In genomic region chr17:4733073-4733531, GRCh38 we compare ENCODE assay signal across 12 cellular contexts. TPM values are rescaled to one million over a fixed set of nuclear protein-coding genes. Genes with fewer than 3 reads are reported as not detected.
DNase-seq lines count a peak whose midpoint lies in the region; ATAC-seq, FAIRE-seq and TF ChIP-seq lines count a peak whose summit lies in the region.
"Had no signal": no experiment of that assay in that cellular context is flagged by ENCODE, and none has a peak within 500 bp of the region (broad histone marks: within the 10 kb centered on the region; RNA-seq: fewer than 3 reads in every experiment).

No MANE protein-coding gene starts in this region.

- H3K27me3 ChIP-seq in left ventricle myocardium inferior (ENCODE audit: low read depth): peaks cover under 1% of the 10 kb centered on the region
- H3K27me3 ChIP-seq in heart right ventricle: peaks cover 0 to 10% (median 0%) of the 10 kb centered on the region in 7 donors
- H3K27me3 ChIP-seq in upper lobe of left lung: no peaks in the 10 kb centered on the region
- no peaks in the 10 kb centered on the region for H3K27me3 ChIP-seq in pancreas
- no peaks in the 10 kb centered on the region for H3K27me3 ChIP-seq in CD4-positive, alpha-beta memory T cell (ENCODE audit: insufficient read depth, low read length)

- DNase-seq in left ventricle myocardium inferior (no peak), heart right ventricle (no peak), OCI-M1 (lab: John Stamatoyannopoulos, UW) (peak; percentile 55), dermis blood vessel endothelial cell (peak; percentile 22), upper lobe of left lung (peak in 1 of 2 donors; percentile 66), pancreas (no peak)
- DNase-seq in CD4-positive, alpha-beta memory T cell: no peak
- DNase-seq: effector CD4-positive, alpha-beta T cell; left cardiac atrium had no signal

- TF ChIP-seq CTCF in left ventricle myocardium inferior (IDR thresholded peaks at IDR 0.05; ENCODE audit: borderline replicate concordance) (peak; percentile 19), heart right ventricle (IDR thresholded peaks at IDR 0.05) (peak in 2 of 9 donors; percentile 28 to 35), upper lobe of left lung (IDR thresholded peaks at IDR 0.05) (peak in 5 of 6 experiments; percentile 21 to 54 (median 41)), pancreas (IDR thresholded peaks at IDR 0.05) (peak in 1 of 4 donors; percentile 12)

- H3K27me3 Mint-ChIP-seq in CD4-positive, alpha-beta memory T cell: no peaks in the 10 kb centered on the region

- H3K36me3 ChIP-seq in left ventricle myocardium inferior (no peaks in the 10 kb centered on the region), heart right ventricle (peaks cover 0 to 27% (median 0%) of the 10 kb centered on the region in 9 donors), upper lobe of left lung (peaks cover 0 to 17% (median 9%) of the 10 kb centered on the region in 4 donors), pancreas (no peaks in the 10 kb centered on the region)
- H3K36me3 ChIP-seq in CD4-positive, alpha-beta memory T cell (ENCODE audit: insufficient read depth, low read length): peaks cover 4% of the 10 kb centered on the region

- CTCF ChIA-PET in CD4-positive, alpha-beta memory T cell (lab: Charles Lee; ENCODE audit: partially characterized antibody): interaction anchor here (1.1 to 3.1 kb wide), 6 partner anchors 18 to 149 kb away, joined by 3 to 28 read pairs (median 10); partner anchors contain the start of genes ARRB2 and GLTPD2

- H3K4me1 ChIP-seq in left ventricle myocardium inferior (peaks cover 14% of the 10 kb centered on the region), heart right ventricle (peaks cover 3 to 66% (median 15%) of the 10 kb centered on the region in 9 donors), upper lobe of left lung (peaks cover 13 to 33% (median 28%) of the 10 kb centered on the region in 4 donors), pancreas (peaks cover 0 to 8% (median 0%) of the 10 kb centered on the region in 3 donors)
- peaks cover 18% of the 10 kb centered on the region for H3K4me1 ChIP-seq in CD4-positive, alpha-beta memory T cell (ENCODE audit: insufficient read depth, low read length)

- H3K4me1 Mint-ChIP-seq in CD4-positive, alpha-beta memory T cell: peaks cover 9 to 32% (median 16%) of the 10 kb centered on the region in 4 donors

- 81 to 83% methylated on average over 6 of the region's 6 CpGs for WGBS in heart right ventricle, 2 donors
- WGBS in upper lobe of left lung, 2 donors: 75 to 81% methylated on average over 6 of the region's 6 CpGs
- 83 to 90% methylated on average over 6 of the region's 6 CpGs for WGBS in pancreas, 2 donors

- intact Hi-C loops in left ventricle myocardium inferior (cut with micrococcal nuclease): no loop called here
- intact Hi-C loops in heart right ventricle (cut with DNase I): loop anchor here in 9 of 10 donors (5.0 to 10.0 kb wide), 5 partner anchors 52 to 154 kb away; partner anchors contain the start of genes GLTPD2 (in 6 of the 9) and VMO1 (in 6 of the 9)
- intact Hi-C loops in pancreas (cut with DNase I): loop anchor here in 1 of 3 donors (10.0 kb wide), 2 partner anchors 52 to 162 kb away; partner anchors contain the start of genes C17orf107, GLTPD2 and VMO1
- intact Hi-C loops in CD4-positive, alpha-beta memory T cell (cut with micrococcal nuclease): loop anchor here (5.0 kb wide), 1 partner anchor 209 kb away; the partner anchor contains the start of genes RNF167 and SLC25A11

- POLR2A ChIA-PET in CD4-positive, alpha-beta memory T cell (lab: Charles Lee; ENCODE audit: partially characterized antibody): interaction anchor here (3.9 kb wide), 1 partner anchor 20 kb away, joined by 52 read pairs; the partner anchor contains the start of gene ARRB2

- H3K36me3 Mint-ChIP-seq in CD4-positive, alpha-beta memory T cell: peaks cover 0 to 4% of the 10 kb centered on the region in 2 donors
- H3K36me3 Mint-ChIP-seq: WTC11 had no signal

- peak in 1 of 4 donors; percentile 37 for TF ChIP-seq POLR2A in upper lobe of left lung (IDR thresholded peaks at IDR 0.05)

- H3K4me3 ChIP-seq in left ventricle myocardium inferior (no peak overlapping the region), heart right ventricle (no peak overlapping the region), upper lobe of left lung (no peak overlapping the region), pancreas (no peak overlapping the region)
- H3K4me3 ChIP-seq in CD4-positive, alpha-beta memory T cell (ENCODE audit: low read length in 2 of 2): no peak overlapping the region

- FAIRE-seq in pancreas (lab: Jason Lieb, UNC): no peak

- no peak overlapping the region for H3K27ac ChIP-seq in left ventricle myocardium inferior (replicated peaks)
- H3K27ac ChIP-seq in heart right ventricle: peak overlapping the region in 5 of 10 donors; percentile 15 to 90 (median 39)
- peak overlapping the region; percentile 64 to 80 (median 78) for H3K27ac ChIP-seq in upper lobe of left lung
- peak overlapping the region in 1 of 4 donors; percentile 46 for H3K27ac ChIP-seq in pancreas
- no peak overlapping the region for H3K27ac ChIP-seq in CD4-positive, alpha-beta memory T cell (ENCODE audit: low read depth, low read length)

- ATAC-seq in heart right ventricle: no peak
- peak in 1 of 2 donors; percentile 48 for ATAC-seq in upper lobe of left lung (ENCODE audit: low FRiP score in 2 of 2)
- no peak for ATAC-seq in pancreas
- ATAC-seq in GM19463 (IDR thresholded peaks at IDR 0.05; ENCODE audit: unreplicated experiment): no peak
- ATAC-seq: left cardiac atrium, WTC11 had no signal

- peak overlapping the region in 2 of 8 donors; percentile 51 to 67 for H3K4me3 Mint-ChIP-seq in CD4-positive, alpha-beta memory T cell
- H3K4me3 Mint-ChIP-seq: WTC11 had no signal

- H3K9me3 Mint-ChIP-seq in CD4-positive, alpha-beta memory T cell: no peaks in the 10 kb centered on the region
- H3K9me3 Mint-ChIP-seq: WTC11 had no signal

- H3K27ac Mint-ChIP-seq in CD4-positive, alpha-beta memory T cell: peak overlapping the region in 1 of 7 donors; percentile 90
- H3K27ac Mint-ChIP-seq: WTC11 had no signal

- H3K9me3 ChIP-seq in left ventricle myocardium inferior (replicated peaks) (no peaks in the 10 kb centered on the region), heart right ventricle (no peaks in the 10 kb centered on the region), upper lobe of left lung (no peaks in the 10 kb centered on the region), pancreas (no peaks in the 10 kb centered on the region)
- H3K9me3 ChIP-seq in CD4-positive, alpha-beta memory T cell (ENCODE audit: control insufficient read depth in 1 of 2, low read length in 2 of 2): no peaks in the 10 kb centered on the region

- no peak for TF ChIP-seq EP300 in upper lobe of left lung (IDR thresholded peaks at IDR 0.05)

RNA-seq across cellular contexts. Expression of gene MED11, which starts 1.9 kb away (rescaled TPM):
- 18.0 TPM for total RNA-seq in left ventricle myocardium inferior
- total RNA-seq in heart right ventricle: 10 to 100 TPM; 11.9 to 21.7 (median 17.5) TPM
- 10 to 100 TPM; 23.9 to 57.1 TPM for polyA plus RNA-seq in heart right ventricle
- total RNA-seq in dermis blood vessel endothelial cell: 12.1 TPM in 2 replicates
- 10 to 100 TPM; 18.4 to 33.4 (median 24.2) TPM for total RNA-seq in upper lobe of left lung
- total RNA-seq in pancreas: 10 to 100 TPM in 4 of 6 donors, 1 to 10 TPM in 2; 8.6 to 11.6 (median 10.7) TPM
- polyA plus RNA-seq in pancreas: 10 to 100 TPM; 26.0 to 31.1 TPM
- total RNA-seq in CD4-positive, alpha-beta memory T cell: 10 to 100 TPM; 31.7 to 35.4 TPM
- polyA plus RNA-seq in CD4-positive, alpha-beta memory T cell: 10 to 100 TPM; 37.5 to 54.0 TPM

RNA-seq across cellular contexts. Expression of gene ZMYND15, which starts 6.5 kb away (rescaled TPM):
- 0.08 TPM for total RNA-seq in left ventricle myocardium inferior
- 1 to 10 TPM in 1 of 10 donors, under 1 TPM in 8, not detected in 1; 0.15 to 2.1 (median 0.38) TPM for total RNA-seq in heart right ventricle
- under 1 TPM; 0.20 to 0.22 TPM for polyA plus RNA-seq in heart right ventricle
- 0.05 TPM in 1 of 2 replicates, not detected in the other for total RNA-seq in dermis blood vessel endothelial cell
- 10 to 100 TPM in 4 of 6 donors, 1 to 10 TPM in 2; 3.5 to 22.8 (median 11.9) TPM for total RNA-seq in upper lobe of left lung
- 1 to 10 TPM in 2 of 6 donors, under 1 TPM in 4; 0.39 to 3.2 (median 0.69) TPM for total RNA-seq in pancreas
- polyA plus RNA-seq in pancreas: 1 to 10 TPM; 1.6 to 3.0 TPM
- total RNA-seq in CD4-positive, alpha-beta memory T cell: under 1 TPM; 0.41 to 0.44 TPM
- under 1 TPM in 1 of 2 donors, not detected in 1; 0.15 TPM for polyA plus RNA-seq in CD4-positive, alpha-beta memory T cell
- total RNA-seq: M059J had no signal

RNA-seq across cellular contexts. Expression of gene CXCL16, which starts 6.6 kb away (rescaled TPM):
- 3.1 TPM for total RNA-seq in left ventricle myocardium inferior
- total RNA-seq in heart right ventricle: 10 to 100 TPM in 1 of 10 donors, 1 to 10 TPM in 9; 2.8 to 29.6 (median 4.2) TPM
- polyA plus RNA-seq in heart right ventricle: 1 to 10 TPM; 1.5 to 3.3 TPM
- 1.5 and 2.2 TPM in 2 replicates for total RNA-seq in dermis blood vessel endothelial cell
- total RNA-seq in upper lobe of left lung: 100 to 1,000 TPM in 3 of 6 donors, 10 to 100 TPM in 3; 62.9 to 281 (median 122) TPM
- total RNA-seq in pancreas: 10 to 100 TPM in 3 of 6 donors, 1 to 10 TPM in 3; 7.6 to 55.6 (median 10.0) TPM
- polyA plus RNA-seq in pancreas: 10 to 100 TPM in 1 of 2 donors, 1 to 10 TPM in 1; 7.9 to 12.9 TPM
- total RNA-seq in CD4-positive, alpha-beta memory T cell: 1 to 10 TPM; 3.2 to 3.4 TPM
- polyA plus RNA-seq in CD4-positive, alpha-beta memory T cell: 1 to 10 TPM; 1.8 to 3.8 TPM

RNA-seq across cellular contexts. Expression of gene ARRB2, which starts 22.7 kb away (rescaled TPM):
- total RNA-seq in left ventricle myocardium inferior (28.1 TPM), heart right ventricle (10 to 100 TPM; 10.8 to 53.5 (median 17.2) TPM), dermis blood vessel endothelial cell (6.6 and 9.6 TPM in 2 replicates), upper lobe of left lung (100 to 1,000 TPM in 5 of 6 donors, 10 to 100 TPM in 1; 67.3 to 336 (median 176) TPM), pancreas (10 to 100 TPM; 11.2 to 49.6 (median 15.1) TPM)
- polyA plus RNA-seq in heart right ventricle (10 to 100 TPM; 13.4 to 33.4 TPM), pancreas (10 to 100 TPM; 21.3 to 22.2 TPM)
- total RNA-seq in CD4-positive, alpha-beta memory T cell: 100 to 1,000 TPM; 340 to 341 TPM
- polyA plus RNA-seq in CD4-positive, alpha-beta memory T cell: 10 to 100 TPM; 54.5 to 56.7 TPM

RNA-seq across cellular contexts. Expression of gene PELP1, which starts 29.2 kb away (rescaled TPM):
- total RNA-seq in left ventricle myocardium inferior (37.1 TPM), heart right ventricle (10 to 100 TPM; 28.6 to 41.9 (median 35.2) TPM), dermis blood vessel endothelial cell (33.5 and 64.0 TPM in 2 replicates), upper lobe of left lung (10 to 100 TPM; 14.6 to 67.1 (median 34.2) TPM), pancreas (10 to 100 TPM; 15.9 to 31.2 (median 21.5) TPM)
- polyA plus RNA-seq in heart right ventricle (10 to 100 TPM; 14.4 to 29.3 TPM), pancreas (10 to 100 TPM; 34.6 to 38.0 TPM)
- total RNA-seq in CD4-positive, alpha-beta memory T cell: 10 to 100 TPM; 78.0 to 81.8 TPM
- 10 to 100 TPM in 1 of 2 donors, 1 to 10 TPM in 1; 6.0 to 11.1 TPM for polyA plus RNA-seq in CD4-positive, alpha-beta memory T cell

Comparison
In these comparisons a context has a peak if more than half of its experiments do, and no peak if none do; other contexts are left out.
1. DNase-seq: peak in OCI-M1 (single experiment) and dermis blood vessel endothelial cell (single experiment); none in left ventricle myocardium inferior (single experiment), heart right ventricle (0 of 2), pancreas (0 of 6) and CD4-positive, alpha-beta memory T cell (0 of 5).
2. H3K27ac ChIP-seq: peak in upper lobe of left lung (4 of 4); none in left ventricle myocardium inferior (single experiment) and CD4-positive, alpha-beta memory T cell (single experiment).